In the genomic region with DNA sequence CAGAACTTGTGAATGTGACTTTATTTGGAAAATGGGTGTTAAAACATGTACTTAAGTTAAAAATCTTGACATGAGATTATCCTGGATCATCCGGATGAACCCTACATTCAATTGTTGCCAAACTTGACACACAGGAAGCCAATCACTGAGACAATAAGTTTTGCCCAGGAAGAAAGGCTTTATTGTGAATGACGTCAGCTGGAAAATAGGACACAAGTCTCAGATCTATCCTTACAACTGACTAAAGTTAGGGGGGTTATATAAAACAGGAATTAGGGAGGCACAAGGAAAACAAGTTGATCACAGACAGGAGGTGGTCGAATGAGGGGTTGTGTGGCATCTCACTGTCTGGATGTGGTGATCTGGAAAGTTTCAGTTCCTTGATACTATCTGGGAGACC, we compare ENCODE assay signal across 33 cellular contexts.
DNase-seq lines count a peak whose midpoint lies in the region; ATAC-seq, FAIRE-seq and TF ChIP-seq lines count a peak whose summit lies in the region.
"Had no signal": no experiment of that assay in that cellular context is flagged by ENCODE, and none has a peak within 500 bp of the region (broad histone marks: within the 10 kb centered on the region; RNA-seq: fewer than 3 reads in every experiment).

No MANE protein-coding gene starts in this region.

- CTCF ChIA-PET in HepG2 (lab: Yijun Ruan, JAX; ENCODE audit: low intra/inter-chr PET ratio, low total read pairs) (no interaction called here), HEK293 (lab: Yijun Ruan, JAX) (no interaction called here)

- no peaks in the 10 kb centered on the region for H3K36me3 ChIP-seq in HepG2 (replicated peaks in 1 of 2; ENCODE audit: control insufficient read depth in 1 of 2, insufficient read depth in 2 of 2, low read length in 2 of 2)
- H3K36me3 ChIP-seq in right lobe of liver = no peaks in the 10 kb centered on the region
- H3K36me3 ChIP-seq in HEK293 (ENCODE audit: control insufficient read depth in 2 of 2, insufficient read depth in 1 of 2, low read length in 2 of 2) = no peaks in the 10 kb centered on the region
- H3K36me3 ChIP-seq: BE2C; BLaER1; BLaER1 treated with 17β-estradiol and CSF1 and Interleukin-3, amounts not matched to agents 10 nM and 100 nM had no signal

- H3K27ac Mint-ChIP-seq in CD14-positive monocyte = no peak overlapping the region
- H3K27ac Mint-ChIP-seq: B cell; CD4-positive, alpha-beta memory T cell; CD4-positive, alpha-beta T cell; CD4-positive, CD25-positive, alpha-beta regulatory T cell; CD8-positive, alpha-beta memory T cell; CD8-positive, alpha-beta T cell had no signal

- H2AFZ ChIP-seq in HepG2 (ENCODE audit: low read length) = no peak overlapping the region

- peaks cover 5 to 30% (median 17%) of the 10 kb centered on the region in 7 donors for H3K9me3 Mint-ChIP-seq in CD14-positive monocyte

- H3K36me3 Mint-ChIP-seq in CD14-positive monocyte = no peaks in the 10 kb centered on the region
- H3K36me3 Mint-ChIP-seq: CD4-positive, CD25-positive, alpha-beta regulatory T cell; CD8-positive, alpha-beta memory T cell; CD8-positive, alpha-beta T cell had no signal

- BruUV-seq in HepG2 (replicated peaks; lab: Mats Ljungman, UMichigan) = no TSS peak

- H3K4me3 Mint-ChIP-seq in CD14-positive monocyte = no peak overlapping the region
- H3K4me3 Mint-ChIP-seq: B cell; CD4-positive, alpha-beta memory T cell; CD4-positive, alpha-beta T cell; CD4-positive, CD25-positive, alpha-beta regulatory T cell; CD8-positive, alpha-beta memory T cell; CD8-positive, alpha-beta T cell had no signal

- no peak overlapping the region for H3K9ac ChIP-seq in HepG2 (ENCODE audit: insufficient read depth, low read depth, low read length)
- H3K9ac ChIP-seq: BLaER1; BLaER1 treated with 17β-estradiol and CSF1 and Interleukin-3, amounts not matched to agents 10 nM and 100 nM had no signal

- H4K20me1 ChIP-seq in HepG2 (ENCODE audit: insufficient read depth, low read length) = no peaks in the 10 kb centered on the region
- H4K20me1 ChIP-seq: BLaER1; BLaER1 treated with 17β-estradiol and CSF1 and Interleukin-3, amounts not matched to agents 10 nM and 100 nM had no signal

- TF ChIP-seq EP300 in HepG2 (IDR thresholded peaks at IDR 0.05; ENCODE audit: low read depth in 2 of 2, low read length in 2 of 2) (no peak), HepG2 (CRISPR knock-in tag; IDR thresholded peaks at IDR 0.05; ENCODE audit: borderline replicate concordance) (no peak)

- H3K27me3 ChIP-seq in HepG2 (ENCODE audit: control insufficient read depth in 1 of 2, insufficient read depth in 2 of 2, low read length in 2 of 2) (peaks cover 0 to 2% of the 10 kb centered on the region in 2 experiments; a peak in 2 of 5 replicates), right lobe of liver (no peaks in the 10 kb centered on the region)
- H3K27me3 ChIP-seq: BE2C; BLaER1; BLaER1 treated with 17β-estradiol and CSF1 and Interleukin-3, amounts not matched to agents 10 nM and 100 nM had no signal

- in situ Hi-C loops in HepG2 (cut with HindIII; ENCODE audit: extremely low pct_ligation_motif_present, low pct_unique_long_range_greater_than_20kb) = no loop called here

- ATAC-seq in HepG2 (no peak), right lobe of liver (no peak)
- ATAC-seq: A549; CD8-positive, alpha-beta T cell had no signal

- 14% methylated on average over 3 of the region's 3 CpGs for WGBS in HepG2 (ENCODE audit: low lambda C conversion rate)
- 45% methylated on average over 3 of the region's 3 CpGs for WGBS in right lobe of liver (ENCODE audit: insufficient coverage, low coverage, low lambda C conversion rate, missing lambda C conversion rate)

- FAIRE-seq in HepG2 (lab: Jason Lieb, UNC) (no peak), D721Med (lab: Jason Lieb, UNC) (no peak)
- FAIRE-seq: A204.1, A549 had no signal

- peaks cover 2 to 3% (median 2%) of the 10 kb centered on the region in 3 donors for H3K27me3 Mint-ChIP-seq in CD14-positive monocyte (ENCODE audit: low read depth in 3 of 3)
- H3K27me3 Mint-ChIP-seq: CD4-positive, CD25-positive, alpha-beta regulatory T cell had no signal

- no peaks in the 10 kb centered on the region for H3K79me2 ChIP-seq in HepG2 (ENCODE audit: insufficient read depth, low read length)

- intact Hi-C loops in HepG2 (cut with micrococcal nuclease; ENCODE audit: unreplicated experiment) (no loop called here), right lobe of liver (cut with DNase I) (no loop called here), CD14-positive monocyte (cut with micrococcal nuclease) (no loop called here)

- DNase-seq in HepG2 (ENCODE audit: low spot score) (no peak), right lobe of liver (no peak), CD14-positive monocyte (ENCODE audit: low spot score) (no peak), D721Med (ENCODE audit: insufficient read length, low spot score) (no peak)
- DNase-seq: 8988T; ACHN; AML-193; BE2C; C1 segment of cervical spinal cord; Caco-2; Calu3; CD4-positive, alpha-beta memory T cell; CD4-positive, alpha-beta T cell; CD4-positive, CD25-positive, alpha-beta regulatory T cell; CD8-positive, alpha-beta memory T cell; CD8-positive, alpha-beta T cell; COR-L47; DMS 273 treated with DMSO at 0.1 percent for 48 hours; DMS153; DMS53; DMS79; DMS79 treated with DMSO at 0.1 percent for 48 hours; DND-41; EL had no signal

- H3K27ac ChIP-seq in HepG2 (ENCODE audit: extremely low read length, insufficient read depth, low read length) = no peak overlapping the region
- H3K27ac ChIP-seq in right lobe of liver = no peak overlapping the region
- H3K27ac ChIP-seq in HEK293 (ENCODE audit: extremely low read depth, low read depth, low read length) = no peak overlapping the region
- peak overlapping the region; percentile 48 for H3K27ac ChIP-seq in temporal lobe (ENCODE audit: low read depth, low read length)
- H3K27ac ChIP-seq: 22Rv1; A549; BLaER1; BLaER1 treated with 17β-estradiol and CSF1 and Interleukin-3, amounts not matched to agents 10 nM and 100 nM; C4-2B had no signal

- no peak for TF ChIP-seq RAD21 in HepG2 (CRISPR knock-in tag; IDR thresholded peaks at IDR 0.05)

- TF ChIP-seq POLR2A in HepG2 (IDR thresholded peaks at IDR 0.05; ENCODE audit: insufficient read depth in 1 of 2, low read depth in 2 of 2, low read length in 2 of 2) (no peak), right lobe of liver (IDR thresholded peaks at IDR 0.05) (no peak)

- H3K9me3 ChIP-seq in HepG2 (ENCODE audit: low read length) = no peaks in the 10 kb centered on the region
- H3K9me3 ChIP-seq in right lobe of liver = no peaks in the 10 kb centered on the region
- no peaks in the 10 kb centered on the region for H3K9me3 ChIP-seq in HEK293 (ENCODE audit: control insufficient read depth, insufficient read depth, low read depth, low read length)
- H3K9me3 ChIP-seq: Caco-2 had no signal

- H3K4me1 ChIP-seq in HepG2 (ENCODE audit: insufficient read depth, low read length) (no peaks in the 10 kb centered on the region), right lobe of liver (no peaks in the 10 kb centered on the region), HEK293 (ENCODE audit: control insufficient read depth, insufficient read depth, low read length) (no peaks in the 10 kb centered on the region)
- H3K4me1 ChIP-seq: A549; BLaER1; BLaER1 treated with 17β-estradiol and CSF1 and Interleukin-3, amounts not matched to agents 10 nM and 100 nM; Caco-2 had no signal

- H3K4me3 ChIP-seq in HepG2 (replicated peaks in 1 of 3; ENCODE audit: insufficient read depth in 1 of 3, low read depth in 2 of 3, low read length in 3 of 3) (no peak overlapping the region), right lobe of liver (no peak overlapping the region), HEK293 (ENCODE audit: low read depth, low read length) (no peak overlapping the region)
- H3K4me3 ChIP-seq: A549; BLaER1; BLaER1 treated with 17β-estradiol and CSF1 and Interleukin-3, amounts not matched to agents 10 nM and 100 nM had no signal

- TF ChIP-seq CTCF in HepG2 (CRISPR knock-in tag; IDR thresholded peaks at IDR 0.05) = no peak
- no peak for TF ChIP-seq CTCF in right lobe of liver (IDR thresholded peaks at IDR 0.05)
- TF ChIP-seq CTCF in HEK293 (tag by site-specific recombination; IDR thresholded peaks at IDR 0.05) = no peak
- no peak for TF ChIP-seq CTCF in CD14-positive monocyte (IDR thresholded peaks at IDR 0.05)
- no peak for TF ChIP-seq CTCF in D721Med (IDR thresholded peaks at IDR 0.05; ENCODE audit: insufficient read depth, missing control alignments)

- H3K4me1 Mint-ChIP-seq in CD14-positive monocyte = no peaks in the 10 kb centered on the region
- H3K4me1 Mint-ChIP-seq: B cell; CD4-positive, alpha-beta memory T cell; CD4-positive, CD25-positive, alpha-beta regulatory T cell; CD8-positive, alpha-beta memory T cell had no signal

- POLR2A ChIA-PET in HepG2 (lab: Yijun Ruan, JAX) (no interaction called here), HEK293 (lab: Yijun Ruan, JAX) (no interaction called here)

- H3K4me2 ChIP-seq in HepG2 (ENCODE audit: low read depth, low read length) = no peak overlapping the region
- H3K4me2 ChIP-seq: A549; BLaER1; BLaER1 treated with 17β-estradiol and CSF1 and Interleukin-3, amounts not matched to agents 10 nM and 100 nM had no signal

TF ChIP-seq in HepG2, 621 proteins besides CTCF, POLR2A, EP300 and RAD21 (continues in another document):
- TF ChIP-seq TEAD3 (CRISPR knock-in tag; optimal IDR thresholded peaks at IDR 0.05; ENCODE audit: borderline replicate concordance) (no peak), MAZ (IDR thresholded peaks at IDR 0.05; ENCODE audit: borderline replicate concordance, low read depth, low read length) (no peak), MAZ (CRISPR knock-in tag; IDR thresholded peaks at IDR 0.05; ENCODE audit: low read depth) (no peak), ZNF629 (CRISPR knock-in tag; conservative IDR thresholded peaks at IDR 0.05) (no peak), CHD4 (IDR thresholded peaks at IDR 0.05; ENCODE audit: borderline replicate concordance, low read length) (no peak)

TF ChIP-seq in HEK293, 187 proteins besides CTCF, POLR2A, EP300 and RAD21:
- no peak for TF ChIP-seq ZBTB7A (tag by site-specific recombination; IDR thresholded peaks at IDR 0.05; ENCODE audit: low read depth)
- peak; percentile 53 for TF ChIP-seq ATF2 (tag by site-specific recombination; IDR thresholded peaks at IDR 0.05; ENCODE audit: low read depth)
- no peak for TF ChIP-seq ZNF10 (tag by site-specific recombination; IDR thresholded peaks at IDR 0.05)
TF ChIP-seq in HEK293: peak in this region for 1.

Comparison
In these comparisons a context has a peak if more than half of its experiments do, and no peak if none do; other contexts are left out.
1. Of the 63 proteins assayed by ChIP-seq in both HepG2 and HEK293: peak only in HepG2: none; only in HEK293: ATF2; in both: none; in neither: 62.